8 cellular contexts compared by ENCODE assay signal in genomic region chr19:33143897-33144405, GRCh38. TPM values are rescaled to one million over a fixed set of nuclear protein-coding genes. Genes with fewer than 3 reads are reported as not detected.
DNase-seq lines count a peak whose midpoint lies in the region; ATAC-seq, FAIRE-seq and TF ChIP-seq lines count a peak whose summit lies in the region.

No MANE protein-coding gene starts in this region.

- no peak overlapping the region for H3K9ac ChIP-seq in trophoblast cell (ENCODE audit: low read length)

- H2AFZ ChIP-seq in trophoblast cell (ENCODE audit: insufficient read depth, low read length, poor library complexity) = no peak overlapping the region

- H3K36me3 ChIP-seq in SJSA1 (no peaks in the 10 kb centered on the region), trophoblast cell (ENCODE audit: control insufficient read depth in 1 of 2, insufficient read depth in 2 of 2, low read length in 2 of 2) (no peaks in the 10 kb centered on the region)

- no peak overlapping the region for H4K12ac ChIP-seq in trophoblast cell (ENCODE audit: low read depth, low read length)

- no peak overlapping the region for H2AK5ac ChIP-seq in trophoblast cell (ENCODE audit: low read length)

- DNase-seq in AG09309 (ENCODE audit: low read depth) (no peak), LHCN-M2 (ENCODE audit: low read depth) (peak; percentile 27), SJSA1 (ENCODE audit: low read depth in 1 of 2, low spot score in 2 of 2) (peak; percentile 54 to 63), globus pallidus (ENCODE audit: low spot score) (peak; percentile 45), trophoblast cell (peak; percentile 64 to 76), urothelium cell line (ENCODE audit: low spot score) (peak; percentile 83)
- peak; percentile 21 to 46 (median 32) for DNase-seq in activated naive CD4-positive, alpha-beta T cell (lab: John Stamatoyannopoulos, UW)

- no peak overlapping the region for H3K4ac ChIP-seq in trophoblast cell (ENCODE audit: low read depth, low read length)

- H3K4me2 ChIP-seq in trophoblast cell (ENCODE audit: low read length) = no peak overlapping the region

- H3K4me3 ChIP-seq in AG09309 (ENCODE audit: control insufficient read depth, low read depth, low read length) = no peak overlapping the region
- H3K4me3 ChIP-seq in SJSA1 = no peak overlapping the region
- H3K4me3 ChIP-seq in trophoblast cell (ENCODE audit: low read depth, low read length) = no peak overlapping the region

- no peak overlapping the region for H2BK12ac ChIP-seq in trophoblast cell (ENCODE audit: low read length)

- FAIRE-seq in urothelium cell line (lab: Jason Lieb, UNC) = peak; percentile 79

- no peak overlapping the region for H3K23ac ChIP-seq in trophoblast cell (ENCODE audit: low read length)

- ATAC-seq in GM19324 (IDR thresholded peaks at IDR 0.05; ENCODE audit: low FRiP score, unreplicated experiment) = peak; percentile 79

- no peak overlapping the region for H2BK5ac ChIP-seq in trophoblast cell (ENCODE audit: low read depth, low read length, poor library complexity)

- H3K4me1 ChIP-seq in SJSA1 (replicated peaks) = no peaks in the 10 kb centered on the region
- H3K4me1 ChIP-seq in trophoblast cell (ENCODE audit: control insufficient read depth in 1 of 2, insufficient read depth in 2 of 2, low read length in 2 of 2) = peaks cover 0 to 2% of the 10 kb centered on the region in 2 experiments

- H3K27ac ChIP-seq in SJSA1 (no peak overlapping the region), trophoblast cell (ENCODE audit: low read depth, low read length) (no peak overlapping the region)

- WGBS in trophoblast cell (ENCODE audit: extremely low coverage, insufficient coverage, insufficient read length) = no CpG with 5 or more reads among the region's 23 CpGs

- H3K9me3 ChIP-seq in SJSA1 (replicated peaks) (no peaks in the 10 kb centered on the region), trophoblast cell (ENCODE audit: insufficient read depth, low read depth, low read length) (no peaks in the 10 kb centered on the region)

- H4K91ac ChIP-seq in trophoblast cell (ENCODE audit: low read depth, low read length) = no peak overlapping the region

- H4K8ac ChIP-seq in trophoblast cell (ENCODE audit: low read depth, low read length) = no peak overlapping the region

- H3K79me1 ChIP-seq in trophoblast cell (ENCODE audit: low read length) = no peaks in the 10 kb centered on the region

- H3K27me3 ChIP-seq in SJSA1 (replicated peaks) (no peaks in the 10 kb centered on the region), trophoblast cell (ENCODE audit: insufficient read depth, low read length) (no peaks in the 10 kb centered on the region)

- H3K79me2 ChIP-seq in trophoblast cell (ENCODE audit: control insufficient read depth, insufficient read depth, low read length, poor library complexity) = no peaks in the 10 kb centered on the region

- H3K14ac ChIP-seq in trophoblast cell (ENCODE audit: low read length) = no peak overlapping the region

- H2BK120ac ChIP-seq in trophoblast cell (ENCODE audit: insufficient read depth, low read length, poor library complexity) = no peak overlapping the region

- TF ChIP-seq CTCF in AG09309 (IDR thresholded peaks at IDR 0.05; ENCODE audit: control insufficient read depth, insufficient read depth, low read depth, low read length, missing control alignments) = peak; percentile 95

- no peak overlapping the region for H3K18ac ChIP-seq in trophoblast cell (ENCODE audit: low read length)

RNA-seq across cellular contexts. Expression of gene WDR88, which starts 12.0 kb away (rescaled TPM):
- not detected in 2 replicates for total RNA-seq in LHCN-M2 (2014; rRNA removed)
- polyA plus RNA-seq in LHCN-M2 (2012) = 0.07 TPM
- not detected in 2 replicates for total RNA-seq in SJSA1 (2014; rRNA removed; shearing (Covaris generic))
- polyA plus RNA-seq in trophoblast cell (2013) = not detected in 2 replicates

RNA-seq across cellular contexts. Expression of gene LRP3, which starts 50.2 kb away (rescaled TPM):
- 63.6 and 67.1 TPM in 2 replicates for total RNA-seq in LHCN-M2 (2014; rRNA removed)
- 31.5 TPM for polyA plus RNA-seq in LHCN-M2 (2012)
- 2.1 and 2.9 TPM in 2 replicates for total RNA-seq in SJSA1 (2014; rRNA removed; shearing (Covaris generic))
- 6.9 and 8.1 TPM in 2 replicates for polyA plus RNA-seq in trophoblast cell (2013)

Comparison
In these comparisons a context has a peak if more than half of its experiments do, and no peak if none do; other contexts are left out.
1. RNA of gene LRP3, which starts 50.2 kb away (total RNA-seq): 63.6 to 67.1 TPM in LHCN-M2; 2.1 to 2.9 TPM in SJSA1; every median in the first group is over 10 times any median in the second.